8 cellular contexts compared by ENCODE assay signal in genomic region chr1:227728892-227729143, GRCh38. TPM values are rescaled to one million over a fixed set of nuclear protein-coding genes. Genes with fewer than 3 reads are reported as not detected.
DNase-seq lines count a peak whose midpoint lies in the region; ATAC-seq and TF ChIP-seq lines count a peak whose summit lies in the region.

No MANE protein-coding gene starts in this region.

- H3K27me3 ChIP-seq in CD4-positive, alpha-beta T cell (ENCODE audit: control insufficient read depth, insufficient read depth, low read length): no peaks in the 10 kb centered on the region
- H3K27me3 ChIP-seq in muscle layer of duodenum (ENCODE audit: low read depth, low read length): no peaks in the 10 kb centered on the region

- H3K27ac Mint-ChIP-seq in CD4-positive, alpha-beta T cell: peak overlapping the region; percentile 76

- H3K9me3 Mint-ChIP-seq in CD4-positive, alpha-beta T cell: no peaks in the 10 kb centered on the region

- H3K9me3 ChIP-seq in CD4-positive, alpha-beta T cell (ENCODE audit: control insufficient read depth, low read length): no peaks in the 10 kb centered on the region
- H3K9me3 ChIP-seq in muscle layer of duodenum (ENCODE audit: control insufficient read depth in 1 of 2, low read length in 2 of 2): no peaks in the 10 kb centered on the region

- H3K4me3 ChIP-seq in coronary artery (peak overlapping the region; percentile 86), muscle layer of duodenum (ENCODE audit: low read depth in 1 of 2, low read length in 2 of 2) (peak overlapping the region; percentile 61 to 72)

- POLR2A ChIA-PET in CD4-positive, alpha-beta T cell (lab: Charles Lee): interaction anchor here (1.0 kb wide), 1 partner anchor 29 kb away, joined by 3 read pairs; no protein-coding TSS in a partner anchor

- peaks cover 0 to 28% of the 10 kb centered on the region in 2 donors for H3K36me3 ChIP-seq in muscle layer of duodenum (ENCODE audit: control insufficient read depth in 1 of 2, insufficient read depth in 2 of 2, low read length in 2 of 2)

- DNase-seq in CD4-positive, alpha-beta T cell: no peak
- DNase-seq in HuH-7 (ENCODE audit: low spot score) (peak; percentile 36), coronary artery (ENCODE audit: low spot score) (no peak), NCI-H2107 (lab: John Stamatoyannopoulos, UW) (no peak), KBM-7 (no peak), SKM-1 treated with dmso at 0.1 percent for 144 hours (lab: John Stamatoyannopoulos, UW; ENCODE audit: unreplicated experiment) (no peak)

- peak overlapping the region; percentile 88 for H3K4me3 Mint-ChIP-seq in CD4-positive, alpha-beta T cell

- H3K36me3 Mint-ChIP-seq in CD4-positive, alpha-beta T cell (ENCODE audit: low read depth): no peaks in the 10 kb centered on the region

- intact Hi-C loops in CD4-positive, alpha-beta T cell (cut with DNase I, micrococcal nuclease): loop anchor here in 1 of 2 experiments (5.0 kb wide), 1 partner anchor 548 kb away; no protein-coding TSS in a partner anchor

- ATAC-seq in CD4-positive, alpha-beta T cell (ENCODE audit: poor library complexity): peak; percentile 19
- no peak for ATAC-seq in GM19035 (IDR thresholded peaks at IDR 0.05; ENCODE audit: unreplicated experiment)

- no peak overlapping the region for H3K27ac ChIP-seq in CD4-positive, alpha-beta T cell (ENCODE audit: low read depth, low read length)
- H3K27ac ChIP-seq in coronary artery: peak overlapping the region in 1 of 2 donors; percentile 80
- H3K27ac ChIP-seq in muscle layer of duodenum (ENCODE audit: low read length): no peak overlapping the region

- no peak for TF ChIP-seq CTCF in CD4-positive, alpha-beta T cell (IDR thresholded peaks at IDR 0.05)
- no peak for TF ChIP-seq CTCF in coronary artery (IDR thresholded peaks at IDR 0.05)

- peaks cover 5% of the 10 kb centered on the region for H3K27me3 Mint-ChIP-seq in CD4-positive, alpha-beta T cell

- in situ Hi-C loops in KBM-7 (cut with MboI; ENCODE audit: low pct_unique_long_range_greater_than_20kb, low sequenced_read_pairs): no loop called here

- peaks cover 31% of the 10 kb centered on the region for H3K4me1 Mint-ChIP-seq in CD4-positive, alpha-beta T cell (ENCODE audit: low read depth)

- peaks cover 0 to 31% of the 10 kb centered on the region in 2 donors for H3K4me1 ChIP-seq in muscle layer of duodenum (ENCODE audit: control insufficient read depth in 1 of 2, insufficient read depth in 2 of 2, low read length in 2 of 2)

- CTCF ChIA-PET in CD4-positive, alpha-beta T cell (lab: Charles Lee): no interaction called here

RNA-seq across cellular contexts. Expression of gene JMJD4, which starts 6.3 kb away (rescaled TPM):
- 10 to 100 TPM; 11.4 to 11.9 TPM for total RNA-seq in CD4-positive, alpha-beta T cell

RNA-seq across cellular contexts. Expression of gene SNAP47, which starts 6.4 kb away (rescaled TPM):
- total RNA-seq in CD4-positive, alpha-beta T cell: 10 to 100 TPM; 12.8 to 14.0 TPM
